ENCODE assay signal across 19 cellular contexts in genomic region chr7:3915337-3915865, GRCh38.
DNase-seq lines count a peak whose midpoint lies in the region; ATAC-seq and TF ChIP-seq lines count a peak whose summit lies in the region.
"Had no signal": no experiment of that assay in that cellular context is flagged by ENCODE, and none has a peak within 500 bp of the region (broad histone marks: within the 10 kb centered on the region; RNA-seq: fewer than 3 reads in every experiment).

No MANE protein-coding gene starts in this region.

- no peak overlapping the region for H3K27ac Mint-ChIP-seq in activated CD8-positive, alpha-beta T cell treated with anti-CD3 and anti-CD28 coated beads for 36 hours
- no peak overlapping the region for H3K27ac Mint-ChIP-seq in activated CD8-positive, alpha-beta T cell treated with anti-CD3 and anti-CD28 coated beads, Interleukin-2, amount 10 ng/mL, durations not matched to agents 7 days and 5 days

- peaks cover 7% of the 10 kb centered on the region for H3K4me1 Mint-ChIP-seq in activated CD8-positive, alpha-beta T cell treated with anti-CD3 and anti-CD28 coated beads for 36 hours (ENCODE audit: low read depth)
- peaks cover 13% of the 10 kb centered on the region for H3K4me1 Mint-ChIP-seq in activated CD8-positive, alpha-beta T cell treated with anti-CD3 and anti-CD28 coated beads, Interleukin-2, amount 10 ng/mL, durations not matched to agents 7 days and 5 days (ENCODE audit: low read depth)

- peak; percentile 26 for DNase-seq in activated CD8-positive, alpha-beta T cell treated with anti-CD3 and anti-CD28 coated beads for 36 hours
- no peak for DNase-seq in activated CD8-positive, alpha-beta T cell treated with anti-CD3 and anti-CD28 coated beads, Interleukin-2, amount 10 ng/mL, durations not matched to agents 7 days and 5 days
- DNase-seq in SJSA1 (ENCODE audit: low read depth in 1 of 2, low spot score in 2 of 2) (peak in 1 of 2 experiments; percentile 7), lower lobe of right lung (no peak), upper lobe of right lung (no peak), GF-D8 (lab: John Stamatoyannopoulos, UW) (no peak), cerebellar cortex (ENCODE audit: low spot score) (no peak)
- DNase-seq: 8988T, Caco-2, DMS79, KBM-7, NCI-H1092, NCI-H1694, NCI-H2107, NCI-H526 treated with DMSO at 0.1 percent for 48 hours, SJCRH30 had no signal

- CTCF ChIA-PET in activated CD8-positive, alpha-beta T cell treated with anti-CD3 and anti-CD28 coated beads for 36 hours (lab: Charles Lee): no interaction called here
- CTCF ChIA-PET in activated CD8-positive, alpha-beta T cell treated with anti-CD3 and anti-CD28 coated beads, Interleukin-2, amount 10 ng/mL, durations not matched to agents 7 days and 5 days (lab: Charles Lee): no interaction called here

- peaks cover 6% of the 10 kb centered on the region for H3K27me3 Mint-ChIP-seq in activated CD8-positive, alpha-beta T cell treated with anti-CD3 and anti-CD28 coated beads for 36 hours
- no peaks in the 10 kb centered on the region for H3K27me3 Mint-ChIP-seq in activated CD8-positive, alpha-beta T cell treated with anti-CD3 and anti-CD28 coated beads, Interleukin-2, amount 10 ng/mL, durations not matched to agents 7 days and 5 days (ENCODE audit: low read depth)

- H3K4me1 ChIP-seq in SJSA1 (replicated peaks) (peaks cover 16% of the 10 kb centered on the region), lower lobe of right lung (peaks cover 11% of the 10 kb centered on the region), upper lobe of right lung (no peaks in the 10 kb centered on the region)
- H3K4me1 ChIP-seq: Caco-2 had no signal

- no peak for TF ChIP-seq CTCF in activated CD8-positive, alpha-beta T cell treated with anti-CD3 and anti-CD28 coated beads for 36 hours (IDR thresholded peaks at IDR 0.05)
- TF ChIP-seq CTCF in lower lobe of right lung (IDR thresholded peaks at IDR 0.05): no peak
- TF ChIP-seq CTCF in upper lobe of right lung (IDR thresholded peaks at IDR 0.05): no peak

- no peak overlapping the region for H3K4me3 Mint-ChIP-seq in activated CD8-positive, alpha-beta T cell treated with anti-CD3 and anti-CD28 coated beads for 36 hours
- H3K4me3 Mint-ChIP-seq in activated CD8-positive, alpha-beta T cell treated with anti-CD3 and anti-CD28 coated beads, Interleukin-2, amount 10 ng/mL, durations not matched to agents 7 days and 5 days: no peak overlapping the region
- H3K4me3 Mint-ChIP-seq: CD14-positive monocyte had no signal

- 0 out of 2 replicates have a peak, but pooled peaks cover 2% of the 10 kb centered on the region for H3K36me3 ChIP-seq in SJSA1
- no peaks in the 10 kb centered on the region for H3K36me3 ChIP-seq in lower lobe of right lung
- H3K36me3 ChIP-seq in upper lobe of right lung: no peaks in the 10 kb centered on the region
- H3K36me3 ChIP-seq: SJCRH30 had no signal

- H3K27ac ChIP-seq in SJSA1: peak overlapping the region; percentile 38
- H3K27ac ChIP-seq in lower lobe of right lung: peak overlapping the region; percentile 64
- peak overlapping the region; percentile 71 for H3K27ac ChIP-seq in upper lobe of right lung
- H3K27ac ChIP-seq: RWPE1, SJCRH30 had no signal

- H3K9me3 Mint-ChIP-seq in activated CD8-positive, alpha-beta T cell treated with anti-CD3 and anti-CD28 coated beads for 36 hours: peaks cover 4% of the 10 kb centered on the region
- H3K9me3 Mint-ChIP-seq in activated CD8-positive, alpha-beta T cell treated with anti-CD3 and anti-CD28 coated beads, Interleukin-2, amount 10 ng/mL, durations not matched to agents 7 days and 5 days (ENCODE audit: insufficient read depth): no peaks in the 10 kb centered on the region

- H3K27me3 ChIP-seq in SJSA1 (replicated peaks) (no peaks in the 10 kb centered on the region), lower lobe of right lung (ENCODE audit: low read depth) (no peaks in the 10 kb centered on the region), upper lobe of right lung (no peaks in the 10 kb centered on the region)
- H3K27me3 ChIP-seq: SJCRH30 had no signal

- intact Hi-C loops in activated CD8-positive, alpha-beta T cell treated with anti-CD3 and anti-CD28 coated beads for 36 hours (cut with micrococcal nuclease): no loop called here
- intact Hi-C loops in lower lobe of right lung (cut with DNase I): no loop called here
- intact Hi-C loops in upper lobe of right lung (cut with DNase I): no loop called here

- no peaks in the 10 kb centered on the region for H3K36me3 Mint-ChIP-seq in activated CD8-positive, alpha-beta T cell treated with anti-CD3 and anti-CD28 coated beads for 36 hours (ENCODE audit: low read depth)
- H3K36me3 Mint-ChIP-seq in activated CD8-positive, alpha-beta T cell treated with anti-CD3 and anti-CD28 coated beads, Interleukin-2, amount 10 ng/mL, durations not matched to agents 7 days and 5 days (ENCODE audit: low read depth): no peaks in the 10 kb centered on the region
- H3K36me3 Mint-ChIP-seq: CD14-positive monocyte had no signal

- H3K9me3 ChIP-seq in SJSA1 (replicated peaks) (no peaks in the 10 kb centered on the region), lower lobe of right lung (no peaks in the 10 kb centered on the region), upper lobe of right lung (no peaks in the 10 kb centered on the region)
- H3K9me3 ChIP-seq: Caco-2, SJCRH30 had no signal

- peak; percentile 60 for ATAC-seq in activated CD8-positive, alpha-beta T cell treated with anti-CD3 and anti-CD28 coated beads for 36 hours
- no peak for ATAC-seq in activated CD8-positive, alpha-beta T cell treated with anti-CD3 and anti-CD28 coated beads, Interleukin-2, amount 10 ng/mL, durations not matched to agents 7 days and 5 days
- ATAC-seq in lower lobe of right lung (no peak), upper lobe of right lung (no peak), GM19328 (IDR thresholded peaks at IDR 0.05; ENCODE audit: unreplicated experiment) (no peak)

- H3K4me3 ChIP-seq in SJSA1 (no peak overlapping the region), lower lobe of right lung (no peak overlapping the region), upper lobe of right lung (no peak overlapping the region)
- H3K4me3 ChIP-seq: SJCRH30 had no signal

- POLR2A ChIA-PET in activated CD8-positive, alpha-beta T cell treated with anti-CD3 and anti-CD28 coated beads for 36 hours (lab: Charles Lee): no interaction called here
- POLR2A ChIA-PET in activated CD8-positive, alpha-beta T cell treated with anti-CD3 and anti-CD28 coated beads, Interleukin-2, amount 10 ng/mL, durations not matched to agents 7 days and 5 days (lab: Charles Lee): no interaction called here
